ENCODE assay signal across 28 cellular contexts in the genomic region with DNA sequence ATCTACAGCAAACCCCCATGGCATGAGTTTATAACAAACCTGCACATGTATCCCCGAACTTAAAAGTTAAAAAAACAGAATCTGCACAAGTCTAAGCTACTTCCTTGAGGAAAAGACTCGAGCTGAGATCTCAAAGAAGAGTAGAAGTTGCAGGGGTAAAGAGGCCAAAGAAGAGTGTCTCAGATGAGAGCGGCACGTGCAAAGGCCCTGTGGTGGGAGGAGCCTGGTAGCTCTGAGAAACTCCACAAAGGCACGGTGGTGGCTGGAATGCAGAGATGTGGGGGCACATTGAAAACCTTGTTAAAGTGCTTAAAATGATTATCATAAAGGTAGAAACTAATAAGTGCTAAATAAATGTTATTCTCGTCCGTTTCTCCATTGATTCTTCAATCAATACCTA.
"Had no signal": no experiment of that assay in that cellular context is flagged by ENCODE, and none has a peak within 500 bp of the region (broad histone marks: within the 10 kb centered on the region; RNA-seq: fewer than 3 reads in every experiment).

No MANE protein-coding gene starts in this region.

- H3K27me3 Mint-ChIP-seq: activated naive CD8-positive, alpha-beta T cell treated with anti-CD3 and anti-CD28 coated beads, Interleukin-2, amount 50 U/mL, for 24 hours had no signal

- ATAC-seq: activated naive CD4-positive, alpha-beta T cell treated with anti-CD3 and anti-CD28 coated beads, Interleukin-2, amount 50 U/mL, for 72 hours; activated naive CD8-positive, alpha-beta T cell treated with anti-CD3 and anti-CD28 coated beads, Interleukin-2, amount 50 U/mL, for 24 hours; SK-N-SH treated with all-trans-retinoic acid at 6 μM for 48 hours; WTC11 had no signal

- H3K4me3 ChIP-seq: cardiac muscle cell, SJSA1 had no signal

- H3K4me1 ChIP-seq: SJSA1 had no signal

- H3K4me1 Mint-ChIP-seq: brain, WTC11 had no signal

- H3K27ac ChIP-seq: cardiac muscle cell, SJSA1 had no signal

- H3K9me3 ChIP-seq: SJSA1 had no signal

- H3K27ac Mint-ChIP-seq: activated naive CD8-positive, alpha-beta T cell treated with anti-CD3 and anti-CD28 coated beads, Interleukin-2, amount 50 U/mL, for 24 hours; brain; T-helper 1 cell treated with Interleukin-12 subunit alpha and Interleukin-12 subunit beta and Interleukin-4 antibody, amounts not matched to agents 30 μg/mL and 1 μg/mL, for 36 hours; WTC11 had no signal

- DNase-seq: activated CD4-positive, alpha-beta T cell treated with anti-CD3 and anti-CD28 coated beads for 48 hours; activated CD4-positive, alpha-beta T cell treated with anti-CD3 and anti-CD28 coated beads, Interleukin-2, amount 50 U/mL, for 48 hours; activated CD4-positive, CD25-positive, alpha-beta regulatory T cell treated with anti-CD3 and anti-CD28 coated beads, Interleukin-2, amount 50 U/mL, for 72 hours; activated naive CD8-positive, alpha-beta T cell treated with anti-CD3 and anti-CD28 coated beads, Interleukin-2, amount 50 U/mL, for 24 hours; activated T-cell treated with anti-CD3 and anti-CD28 coated beads for 4 hours; activated T-cell treated with anti-CD3 and anti-CD28 coated beads, Interleukin-2, amount 50 U/mL, for 48 hours; amniotic stem cell; cerebellar nuclear complex; KG1; MV-4-11; NCI-H1092 treated with DMSO at 0.1 percent for 48 hours; NCI-H1417 treated with DMSO at 0.1 percent for 48 hours; NCI-H1694; NCI-H2029 treated with DMSO at 0.1 percent for 48 hours; NCI-H345; NCI-H510A; NCI-H526 treated with DMSO at 0.1 percent for 48 hours; NCI-H82; OCI-M1; SHP77; SW 1271 had no signal

- H3K4me3 Mint-ChIP-seq: activated naive CD8-positive, alpha-beta T cell treated with anti-CD3 and anti-CD28 coated beads, Interleukin-2, amount 50 U/mL, for 24 hours; brain; T-helper 1 cell treated with Interleukin-12 subunit alpha and Interleukin-12 subunit beta and Interleukin-4 antibody, amounts not matched to agents 30 μg/mL and 1 μg/mL, for 36 hours; WTC11 had no signal

- H3K27me3 ChIP-seq: cardiac muscle cell, SJSA1 had no signal

- H3K9me3 Mint-ChIP-seq: activated naive CD4-positive, alpha-beta T cell treated with anti-CD3 and anti-CD28 coated beads, Interleukin-2, amount 50 U/mL, for 72 hours; activated naive CD8-positive, alpha-beta T cell treated with anti-CD3 and anti-CD28 coated beads, Interleukin-2, amount 50 U/mL, for 24 hours; T-helper 1 cell treated with Interleukin-12 subunit alpha and Interleukin-12 subunit beta and Interleukin-4 antibody, amounts not matched to agents 30 μg/mL and 1 μg/mL, for 36 hours; WTC11 had no signal
